Comparison of ENCODE assay signal across 1 cellular context in genomic region chr9:133955821-133956411, GRCh38.
A peak's percentile ranks its signal among the peaks of the same experiment; 100 is the strongest.
TF ChIP-seq lines count a peak whose summit lies in the region.

No MANE protein-coding gene starts in this region.

TF ChIP-seq in GM12878, 131 proteins besides CTCF, POLR2A, EP300 and RAD21 (continued from another document and continues in another):
- no peak for TF ChIP-seq REST (IDR thresholded peaks at IDR 0.05; ENCODE audit: low read depth, low read length)
- TF ChIP-seq MEF2B (IDR thresholded peaks at IDR 0.05; ENCODE audit: partially characterized antibody, poor library complexity, severe bottlenecking) = peak; percentile 18
- TF ChIP-seq USF2 (IDR thresholded peaks at IDR 0.05; ENCODE audit: borderline replicate concordance, low read depth, low read length) = no peak
- no peak for TF ChIP-seq TARDBP (IDR thresholded peaks at IDR 0.05; ENCODE audit: borderline replicate concordance)
- no peak for TF ChIP-seq NKRF (conservative IDR thresholded peaks at IDR 0.05)
- 0 out of 2 replicates have a peak, but pooled peaks have one; percentile 61 for TF ChIP-seq PAX5 (IDR thresholded peaks at IDR 0.05; ENCODE audit: borderline replicate concordance, low read depth, low read length)
- no peak for TF ChIP-seq RELA (IDR thresholded peaks at IDR 0.05; ENCODE audit: borderline replicate concordance, partially characterized antibody)
- TF ChIP-seq PKNOX1 (IDR thresholded peaks at IDR 0.05) = no peak
- no peak for TF ChIP-seq ZNF622 (IDR thresholded peaks at IDR 0.05)
- TF ChIP-seq SMARCA5 (IDR thresholded peaks at IDR 0.05) = peak; percentile 66; the same call in 1 of the 2 replicates
- no peak for TF ChIP-seq HSF1 (IDR thresholded peaks at IDR 0.05; ENCODE audit: low read depth, low read length)
- TF ChIP-seq BCL11A (IDR thresholded peaks at IDR 0.05; ENCODE audit: low read depth, low read length) = no peak
- TF ChIP-seq IRF4 (IDR thresholded peaks at IDR 0.05; ENCODE audit: low read depth, low read length) = 0 out of 2 replicates have a peak, but pooled peaks have one; percentile 15
- no peak for TF ChIP-seq RB1 (IDR thresholded peaks at IDR 0.05; ENCODE audit: borderline replicate concordance)
- TF ChIP-seq ZSCAN29 (IDR thresholded peaks at IDR 0.05) = no peak
- TF ChIP-seq MXI1 (IDR thresholded peaks at IDR 0.05; ENCODE audit: low read depth, low read length) = peak; percentile 47; the same call in 1 of the 2 replicates
- peak; percentile 65; the same call in 1 of the 2 replicates for TF ChIP-seq TAF1 (IDR thresholded peaks at IDR 0.05; ENCODE audit: borderline replicate concordance, low read depth, low read length)
- TF ChIP-seq SMAD5 (IDR thresholded peaks at IDR 0.05; ENCODE audit: low read depth) = peak; percentile 67; the same call in 1 of the 2 replicates
- no peak for TF ChIP-seq HDAC6 (IDR thresholded peaks at IDR 0.05; ENCODE audit: unreplicated experiment)
- peak; percentile 59; the same call in 1 of the 2 replicates for TF ChIP-seq POLR2AphosphoS2 (IDR thresholded peaks at IDR 0.05; ENCODE audit: low read depth, low read length)
- no peak for TF ChIP-seq SMC3 (IDR thresholded peaks at IDR 0.05; ENCODE audit: borderline replicate concordance, low read length)
- no peak for TF ChIP-seq KDM1A (IDR thresholded peaks at IDR 0.05; ENCODE audit: borderline replicate concordance)
- peak; percentile 50; the same call in 1 of the 2 replicates for TF ChIP-seq EED (IDR thresholded peaks at IDR 0.05; ENCODE audit: low read depth)
- TF ChIP-seq HDAC2 (IDR thresholded peaks at IDR 0.05) = no peak
- no peak for TF ChIP-seq SRF (IDR thresholded peaks at IDR 0.05; ENCODE audit: low read depth in 2 of 2, low read length in 2 of 2)
- no peak for TF ChIP-seq CHD4 (IDR thresholded peaks at IDR 0.05)
- TF ChIP-seq ZZZ3 (IDR thresholded peaks at IDR 0.05; ENCODE audit: control insufficient read depth, insufficient read length, low read depth) = no peak
- TF ChIP-seq SREBF2 (IDR thresholded peaks at IDR 0.05; ENCODE audit: low read length) = no peak
- no peak for TF ChIP-seq SREBF1 (IDR thresholded peaks at IDR 0.05; ENCODE audit: low read length)
- TF ChIP-seq IKZF1 (conservative IDR thresholded peaks at IDR 0.05) = peak; percentile 16
- TF ChIP-seq PML (IDR thresholded peaks at IDR 0.05; ENCODE audit: low read length) = no peak
- TF ChIP-seq RBBP5 (conservative IDR thresholded peaks at IDR 0.05) = no peak
- TF ChIP-seq SP1 (IDR thresholded peaks at IDR 0.05; ENCODE audit: low read depth, low read length) = no peak
- TF ChIP-seq YY1 (IDR thresholded peaks at IDR 0.05; ENCODE audit: low read depth, low read length) = no peak
- no peak for TF ChIP-seq RUNX3 (IDR thresholded peaks at IDR 0.05; ENCODE audit: low read length)
- TF ChIP-seq SIX5 (IDR thresholded peaks at IDR 0.05; ENCODE audit: low read depth, low read length, severe bottlenecking) = no peak
- no peak for TF ChIP-seq ASH2L (IDR thresholded peaks at IDR 0.05; ENCODE audit: borderline replicate concordance, low read depth)
- peak; percentile 74 for TF ChIP-seq HDGF (IDR thresholded peaks at IDR 0.05)
- no peak for TF ChIP-seq FOXK2 (IDR thresholded peaks at IDR 0.05)
- no peak for TF ChIP-seq WRNIP1 (IDR thresholded peaks at IDR 0.05; ENCODE audit: borderline replicate concordance, low read depth, low read length)
- no peak for TF ChIP-seq KAT2A (conservative IDR thresholded peaks at IDR 0.05; ENCODE audit: control insufficient read depth, low read depth, low read length)
- TF ChIP-seq SKIL (IDR thresholded peaks at IDR 0.05; ENCODE audit: low read depth, poor library complexity, severe bottlenecking) = no peak
- no peak for TF ChIP-seq JUND (IDR thresholded peaks at IDR 0.05; ENCODE audit: low read depth, low read length)
- TF ChIP-seq NR2F1 (conservative IDR thresholded peaks at IDR 0.05) = no peak
- TF ChIP-seq GATAD2B (conservative IDR thresholded peaks at IDR 0.05; ENCODE audit: low read depth) = peak; percentile 50; the same call in 1 of the 2 replicates
- peak in 1 of 2 experiments; percentile 19; a peak in 1 of 4 replicates for TF ChIP-seq BHLHE40 (IDR thresholded peaks at IDR 0.05; ENCODE audit: borderline replicate concordance in 1 of 2, low read depth in 2 of 2, low read length in 1 of 2)
- no peak for TF ChIP-seq SUPT20H (IDR thresholded peaks at IDR 0.05; ENCODE audit: borderline replicate concordance, control insufficient read depth, low read depth, low read length)
- no peak for TF ChIP-seq RELB (IDR thresholded peaks at IDR 0.05; ENCODE audit: low read depth)
- no peak for TF ChIP-seq TBL1XR1 (IDR thresholded peaks at IDR 0.05; ENCODE audit: low read depth, low read length)
- TF ChIP-seq BACH1 (IDR thresholded peaks at IDR 0.05; ENCODE audit: borderline replicate concordance) = peak; percentile 39; the same call in 1 of the 2 replicates
- TF ChIP-seq CHD1 (IDR thresholded peaks at IDR 0.05; ENCODE audit: low read depth, low read length) = no peak
- peak; percentile 62 for TF ChIP-seq POLR2AphosphoS5 (IDR thresholded peaks at IDR 0.05; ENCODE audit: low read length)
- 0 out of 2 replicates have a peak, but pooled peaks have one; percentile 31 for TF ChIP-seq TCF12 (IDR thresholded peaks at IDR 0.05; ENCODE audit: low read depth, low read length)
- no peak for TF ChIP-seq CBX5 (IDR thresholded peaks at IDR 0.05; ENCODE audit: low read depth)
- TF ChIP-seq LARP7 (IDR thresholded peaks at IDR 0.05) = no peak
- 0 out of 2 replicates have a peak, but pooled peaks have one; percentile 77 for TF ChIP-seq NFXL1 (IDR thresholded peaks at IDR 0.05; ENCODE audit: borderline replicate concordance)
- peak; percentile 20; the same call in 1 of the 2 replicates for TF ChIP-seq DPF2 (IDR thresholded peaks at IDR 0.05)
- TF ChIP-seq EGR1 (IDR thresholded peaks at IDR 0.05; ENCODE audit: borderline replicate concordance in 1 of 2, low read depth in 2 of 2, low read length in 2 of 2) = no peak
- peak; percentile 67; the same call in 1 of the 2 replicates for TF ChIP-seq MLLT1 (IDR thresholded peaks at IDR 0.05)
